ENCODE assay signal across 10 cellular contexts in the genomic region with DNA sequence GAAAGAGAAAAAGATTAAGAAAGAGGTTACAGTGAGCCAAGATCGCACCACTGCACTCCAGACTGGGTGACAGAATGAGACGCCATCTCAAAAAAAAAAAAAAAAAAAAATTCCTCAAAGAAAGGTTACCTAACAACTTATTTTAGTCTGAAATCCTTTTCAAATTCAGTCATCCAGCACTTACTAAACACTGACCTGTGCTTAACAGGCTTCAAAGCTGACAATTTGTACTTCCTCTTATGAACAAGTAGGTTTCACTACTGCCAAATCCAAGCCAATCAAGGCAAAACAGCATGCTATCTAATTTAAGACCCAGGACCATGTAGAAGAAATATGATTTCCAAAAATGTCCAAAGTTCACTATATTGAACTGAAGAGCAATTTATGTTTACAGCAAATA. TPM values are rescaled to one million over a fixed set of nuclear protein-coding genes. Genes with fewer than 3 reads are reported as not detected.
DNase-seq lines count a peak whose midpoint lies in the region; ATAC-seq and TF ChIP-seq lines count a peak whose summit lies in the region.
"Had no signal": no experiment of that assay in that cellular context is flagged by ENCODE, and none has a peak within 500 bp of the region (broad histone marks: within the 10 kb centered on the region; RNA-seq: fewer than 3 reads in every experiment).

No MANE protein-coding gene starts in this region.

- DNase-seq in activated naive CD8-positive, alpha-beta T cell treated with anti-CD3 and anti-CD28 coated beads for 36 hours = no peak
- no peak for DNase-seq in dedifferentiated amniotic fluid mesenchymal stem cell (ENCODE audit: extremely low spot score)
- DNase-seq in NCI-H526 (lab: John Stamatoyannopoulos, UW) = no peak
- DNase-seq in AG20443 (ENCODE audit: low spot score) = no peak
- no peak for DNase-seq in medulla oblongata (ENCODE audit: extremely low spot score)
- DNase-seq: DMS153, psoas muscle had no signal

- peaks cover 20% of the 10 kb centered on the region for H3K4me1 Mint-ChIP-seq in activated naive CD8-positive, alpha-beta T cell treated with anti-CD3 and anti-CD28 coated beads for 36 hours

- no peak overlapping the region for H3K4me3 Mint-ChIP-seq in activated naive CD8-positive, alpha-beta T cell treated with anti-CD3 and anti-CD28 coated beads for 36 hours

- H3K27ac Mint-ChIP-seq in activated naive CD8-positive, alpha-beta T cell treated with anti-CD3 and anti-CD28 coated beads for 36 hours = peak overlapping the region; percentile 38

- TF ChIP-seq CTCF in C4-2B (conservative IDR thresholded peaks at IDR 0.05) = no peak

- H3K9me3 Mint-ChIP-seq in activated naive CD8-positive, alpha-beta T cell treated with anti-CD3 and anti-CD28 coated beads for 36 hours = no peaks in the 10 kb centered on the region

- H3K36me3 Mint-ChIP-seq in activated naive CD8-positive, alpha-beta T cell treated with anti-CD3 and anti-CD28 coated beads for 36 hours = peaks cover 13% of the 10 kb centered on the region

- peak; percentile 80 for ATAC-seq in GM19351 (IDR thresholded peaks at IDR 0.05; ENCODE audit: unreplicated experiment)
- peak; percentile 87 for ATAC-seq in HG03135 (IDR thresholded peaks at IDR 0.05; ENCODE audit: unreplicated experiment)

- H3K27ac ChIP-seq in C4-2B = peak overlapping the region; percentile 22; the same call in 1 of the 2 replicates
- H3K27ac ChIP-seq: psoas muscle had no signal

- H3K27me3 Mint-ChIP-seq in activated naive CD8-positive, alpha-beta T cell treated with anti-CD3 and anti-CD28 coated beads for 36 hours = no peaks in the 10 kb centered on the region

RNA-seq across cellular contexts. Expression of a gene that starts 13.6 kb away (rescaled TPM):
- total RNA-seq in activated naive CD8-positive, alpha-beta T cell treated with anti-CD3 and anti-CD28 coated beads for 36 hours = 10 to 100 TPM; 17.1 to 17.8 TPM
